ENCODE assay signal across 16 cellular contexts in genomic region chr11:93477684-93478234, GRCh38.
A peak's percentile ranks its signal among the peaks of the same experiment; 100 is the strongest.
DNase-seq lines count a peak whose midpoint lies in the region; ATAC-seq, FAIRE-seq and TF ChIP-seq lines count a peak whose summit lies in the region.
"Had no signal": no experiment of that assay in that cellular context is flagged by ENCODE, and none has a peak within 500 bp of the region (broad histone marks: within the 10 kb centered on the region; RNA-seq: fewer than 3 reads in every experiment).

No MANE protein-coding gene starts in this region.

- ATAC-seq in HepG2 (no peak; the same call in 1 of the 3 replicates), right lobe of liver (no peak), HG02798 (IDR thresholded peaks at IDR 0.05; ENCODE audit: poor library complexity, unreplicated experiment) (no peak), GM18517 (IDR thresholded peaks at IDR 0.05; ENCODE audit: unreplicated experiment) (no peak), HG03354 (IDR thresholded peaks at IDR 0.05; ENCODE audit: poor library complexity, severe bottlenecking, unreplicated experiment) (no peak)
- ATAC-seq: effector memory CD8-positive, alpha-beta T cell had no signal

- no TSS peak for BruUV-seq in HepG2 (replicated peaks; lab: Mats Ljungman, UMichigan)

- H2AFZ ChIP-seq in HepG2 (ENCODE audit: low read length) = no peak overlapping the region
- H2AFZ ChIP-seq: GM23248 had no signal

- no peak for TF ChIP-seq EP300 in HepG2 (IDR thresholded peaks at IDR 0.05; ENCODE audit: low read depth in 2 of 2, low read length in 2 of 2)
- no peak for TF ChIP-seq EP300 in HepG2 (CRISPR knock-in tag; IDR thresholded peaks at IDR 0.05; ENCODE audit: borderline replicate concordance)

- H3K79me2 ChIP-seq in HepG2 (ENCODE audit: insufficient read depth, low read length) = no peaks in the 10 kb centered on the region

- H3K4me2 ChIP-seq in HepG2 (ENCODE audit: low read depth, low read length) = no peak overlapping the region

- CTCF ChIA-PET in HepG2 (lab: Yijun Ruan, JAX; ENCODE audit: low intra/inter-chr PET ratio, low total read pairs) = no interaction called here

- H3K4me1 ChIP-seq in HepG2 (ENCODE audit: insufficient read depth, low read length) = no peaks in the 10 kb centered on the region; the same call in 1 of the 2 replicates
- H3K4me1 ChIP-seq in right lobe of liver = peaks cover 0 to 20% (median 8%) of the 10 kb centered on the region in 4 donors
- peaks cover 19% of the 10 kb centered on the region for H3K4me1 ChIP-seq in iPS DF 6.9 (ENCODE audit: control insufficient read depth, insufficient read depth, low read length)

- H3K4me3 ChIP-seq in HepG2 (replicated peaks in 1 of 3; ENCODE audit: insufficient read depth in 1 of 3, low read depth in 2 of 3, low read length in 3 of 3) (no peak overlapping the region), right lobe of liver (no peak overlapping the region), WERI-Rb-1 (ENCODE audit: low read depth, low read length) (peak overlapping the region; percentile 28), iPS DF 6.9 (ENCODE audit: low read length) (no peak overlapping the region)
- H3K4me3 ChIP-seq: GM23248, SK-N-MC had no signal

- intact Hi-C loops in HepG2 (cut with micrococcal nuclease; ENCODE audit: unreplicated experiment) (no loop called here), right lobe of liver (cut with DNase I) (no loop called here)

- no peak overlapping the region for H3K9ac ChIP-seq in HepG2 (ENCODE audit: insufficient read depth, low read depth, low read length)

- in situ Hi-C loops in HepG2 (cut with HindIII; ENCODE audit: extremely low pct_ligation_motif_present, low pct_unique_long_range_greater_than_20kb) = no loop called here

- no peaks in the 10 kb centered on the region for H4K20me1 ChIP-seq in HepG2 (ENCODE audit: insufficient read depth, low read length)

- TF ChIP-seq CTCF in HepG2 (CRISPR knock-in tag; IDR thresholded peaks at IDR 0.05) (no peak), right lobe of liver (IDR thresholded peaks at IDR 0.05) (no peak), WERI-Rb-1 (IDR thresholded peaks at IDR 0.05; ENCODE audit: low read depth, low read length) (no peak)

- 85% methylated on average over 8 of the region's 11 CpGs for WGBS in HepG2 (ENCODE audit: low lambda C conversion rate)
- WGBS in right lobe of liver (ENCODE audit: insufficient coverage, low coverage, low lambda C conversion rate, missing lambda C conversion rate) = 69% methylated on average over 4 of the region's 11 CpGs
- no CpG with 5 or more reads among the region's 11 CpGs for WGBS in iPS DF 6.9 (ENCODE audit: insufficient coverage, insufficient read length)

- peaks cover 3 to 4% of the 10 kb centered on the region in 2 experiments; a peak in 2 of 5 replicates for H3K36me3 ChIP-seq in HepG2 (replicated peaks in 1 of 2; ENCODE audit: control insufficient read depth in 1 of 2, insufficient read depth in 2 of 2, low read length in 2 of 2)
- H3K36me3 ChIP-seq in right lobe of liver = peaks cover 0 to 3% (median 0%) of the 10 kb centered on the region in 4 donors
- H3K36me3 ChIP-seq in WERI-Rb-1 = 0 out of 2 replicates have a peak, but pooled peaks cover 4% of the 10 kb centered on the region
- H3K36me3 ChIP-seq in iPS DF 6.9 (ENCODE audit: control insufficient read depth, insufficient read depth, low read length) = no peaks in the 10 kb centered on the region

- H3K27me3 ChIP-seq in HepG2 (ENCODE audit: control insufficient read depth in 1 of 2, insufficient read depth in 2 of 2, low read length in 2 of 2) (no peaks in the 10 kb centered on the region), right lobe of liver (no peaks in the 10 kb centered on the region), WERI-Rb-1 (ENCODE audit: insufficient read depth, low read depth, severe bottlenecking) (no peaks in the 10 kb centered on the region), iPS DF 6.9 (ENCODE audit: control insufficient read depth, insufficient read depth, low read length) (no peaks in the 10 kb centered on the region)

- TF ChIP-seq POLR2A in HepG2 (IDR thresholded peaks at IDR 0.05; ENCODE audit: insufficient read depth in 1 of 2, low read depth in 2 of 2, low read length in 2 of 2) = no peak
- TF ChIP-seq POLR2A in right lobe of liver (IDR thresholded peaks at IDR 0.05) = no peak

- no peak for TF ChIP-seq RAD21 in HepG2 (CRISPR knock-in tag; IDR thresholded peaks at IDR 0.05)

- no peak for FAIRE-seq in HepG2 (lab: Jason Lieb, UNC)

- POLR2A ChIA-PET in HepG2 (lab: Yijun Ruan, JAX) = no interaction called here

- no peak for DNase-seq in HepG2 (ENCODE audit: low spot score)
- no peak for DNase-seq in right lobe of liver
- peak; percentile 86 for DNase-seq in WERI-Rb-1
- peak; percentile 72 for DNase-seq in iPS DF 6.9 (ENCODE audit: low read depth, low spot score)
- DNase-seq in NCI-H2029 treated with DMSO at 0.1 percent for 48 hours (lab: John Stamatoyannopoulos, UW) = no peak
- DNase-seq: activated gamma-delta T cell; effector memory CD8-positive, alpha-beta T cell; foreskin melanocyte; GM23248; Kasumi-1; NCI-H1930; substantia nigra had no signal

- no peak overlapping the region for H3K27ac ChIP-seq in HepG2 (ENCODE audit: extremely low read length, insufficient read depth, low read length)
- no peak overlapping the region for H3K27ac ChIP-seq in right lobe of liver
- H3K27ac ChIP-seq in WERI-Rb-1 = peak overlapping the region; percentile 75
- peak overlapping the region; percentile 55 for H3K27ac ChIP-seq in iPS DF 6.9 (ENCODE audit: low read length)
- H3K27ac ChIP-seq: GM23248, SK-N-MC had no signal

- H3K9me3 ChIP-seq in HepG2 (ENCODE audit: low read length) (0 out of 2 replicates have a peak, but pooled peaks cover 6% of the 10 kb centered on the region), right lobe of liver (no peaks in the 10 kb centered on the region), WERI-Rb-1 (ENCODE audit: severe bottlenecking) (no peaks in the 10 kb centered on the region), iPS DF 6.9 (ENCODE audit: control insufficient read depth, insufficient read depth, low read length) (no peaks in the 10 kb centered on the region)

TF ChIP-seq in HepG2, 621 proteins besides CTCF, POLR2A, EP300 and RAD21:
- no peak for TF ChIP-seq HOXA5 (CRISPR knock-in tag; IDR thresholded peaks at IDR 0.05)
- TF ChIP-seq TEAD3 (CRISPR knock-in tag; optimal IDR thresholded peaks at IDR 0.05; ENCODE audit: borderline replicate concordance) = peak; percentile 16

Comparison
In these comparisons a context has a peak if more than half of its experiments do, and no peak if none do; other contexts are left out.
1. DNase-seq: peak in WERI-Rb-1 (single experiment) and iPS DF 6.9 (single experiment); none in HepG2 (single experiment), right lobe of liver (0 of 3) and NCI-H2029 treated with DMSO at 0.1 percent for 48 hours (single experiment).
2. H3K27ac ChIP-seq: peak in WERI-Rb-1 (single experiment) and iPS DF 6.9 (single experiment); none in HepG2 (single experiment) and right lobe of liver (0 of 3).